In genomic region chr10:50067546-50068351, GRCh38 we compare ENCODE assay signal across 7 cellular contexts. TPM values are rescaled to one million over a fixed set of nuclear protein-coding genes. Genes with fewer than 3 reads are reported as not detected.
A peak's percentile ranks its signal among the peaks of the same experiment; 100 is the strongest.
DNase-seq lines count a peak whose midpoint lies in the region; ATAC-seq and TF ChIP-seq lines count a peak whose summit lies in the region.
"Not testable (repeated sequence)": the region's sequence is repeated elsewhere in the genome, so short reads cannot be mapped to it uniquely, and the experiment has no call there.

A gene with protein sequence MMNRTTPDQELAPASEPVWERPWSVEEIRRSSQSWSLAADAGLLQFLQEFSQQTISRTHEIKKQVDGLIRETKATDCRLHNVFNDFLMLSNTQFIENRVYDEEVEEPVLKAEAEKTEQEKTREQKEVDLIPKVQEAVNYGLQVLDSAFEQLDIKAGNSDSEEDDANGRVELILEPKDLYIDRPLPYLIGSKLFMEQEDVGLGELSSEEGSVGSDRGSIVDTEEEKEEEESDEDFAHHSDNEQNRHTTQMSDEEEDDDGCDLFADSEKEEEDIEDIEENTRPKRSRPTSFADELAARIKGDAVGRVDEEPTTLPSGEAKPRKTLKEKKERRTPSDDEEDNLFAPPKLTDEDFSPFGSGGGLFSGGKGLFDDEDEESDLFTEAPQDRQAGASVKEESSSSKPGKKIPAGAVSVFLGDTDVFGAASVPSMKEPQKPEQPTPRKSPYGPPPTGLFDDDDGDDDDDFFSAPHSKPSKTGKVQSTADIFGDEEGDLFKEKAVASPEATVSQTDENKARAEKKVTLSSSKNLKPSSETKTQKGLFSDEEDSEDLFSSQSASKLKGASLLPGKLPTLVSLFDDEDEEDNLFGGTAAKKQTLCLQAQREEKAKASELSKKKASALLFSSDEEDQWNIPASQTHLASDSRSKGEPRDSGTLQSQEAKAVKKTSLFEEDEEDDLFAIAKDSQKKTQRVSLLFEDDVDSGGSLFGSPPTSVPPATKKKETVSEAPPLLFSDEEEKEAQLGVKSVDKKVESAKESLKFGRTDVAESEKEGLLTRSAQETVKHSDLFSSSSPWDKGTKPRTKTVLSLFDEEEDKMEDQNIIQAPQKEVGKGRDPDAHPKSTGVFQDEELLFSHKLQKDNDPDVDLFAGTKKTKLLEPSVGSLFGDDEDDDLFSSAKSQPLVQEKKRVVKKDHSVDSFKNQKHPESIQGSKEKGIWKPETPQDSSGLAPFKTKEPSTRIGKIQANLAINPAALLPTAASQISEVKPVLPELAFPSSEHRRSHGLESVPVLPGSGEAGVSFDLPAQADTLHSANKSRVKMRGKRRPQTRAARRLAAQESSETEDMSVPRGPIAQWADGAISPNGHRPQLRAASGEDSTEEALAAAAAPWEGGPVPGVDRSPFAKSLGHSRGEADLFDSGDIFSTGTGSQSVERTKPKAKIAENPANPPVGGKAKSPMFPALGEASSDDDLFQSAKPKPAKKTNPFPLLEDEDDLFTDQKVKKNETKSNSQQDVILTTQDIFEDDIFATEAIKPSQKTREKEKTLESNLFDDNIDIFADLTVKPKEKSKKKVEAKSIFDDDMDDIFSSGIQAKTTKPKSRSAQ (N-terminal part only) (plus strand): TSS chr10:50067954. CDS start chr10:50068006, 52 bp downstream.

- peak; percentile 89 for ATAC-seq in GM18520 (IDR thresholded peaks at IDR 0.05; ENCODE audit: unreplicated experiment)
- peak; percentile 90 for ATAC-seq in HG03039 (IDR thresholded peaks at IDR 0.05; ENCODE audit: unreplicated experiment)
- peak; percentile 95 for ATAC-seq in body of pancreas

- peak; percentile 24 for DNase-seq in NCI-H2107 (lab: John Stamatoyannopoulos, UW)
- peak; percentile 92 for DNase-seq in UCSD-AML1 (lab: John Stamatoyannopoulos, UW; ENCODE audit: unreplicated experiment)
- peak; percentile 89 to 97 (median 96) for DNase-seq in body of pancreas
- peak; percentile 29 for DNase-seq in iPS DF 6.9 (ENCODE audit: low read depth, low spot score)
- DNase-seq in sigmoid colon: peak; percentile 98

- intact Hi-C loops in body of pancreas (cut with DNase I); sigmoid colon (cut with DNase I): not testable (repeated sequence)

- not testable (repeated sequence) for TF ChIP-seq EP300 in sigmoid colon (IDR thresholded peaks at IDR 0.05)

- not testable (repeated sequence) for TF ChIP-seq CTCF in body of pancreas (IDR thresholded peaks at IDR 0.05); sigmoid colon (IDR thresholded peaks at IDR 0.05)

- peak within 1 kb of the TSS in 3 of 4 donors; percentile 59 to 81 (median 66) for H3K27ac ChIP-seq in body of pancreas
- H3K27ac ChIP-seq in iPS DF 6.9 (ENCODE audit: low read length): not testable (repeated sequence)
- H3K27ac ChIP-seq in sigmoid colon: peak within 1 kb of the TSS; percentile 66 to 79 (median 77)

- H3K27me3 ChIP-seq in body of pancreas; iPS DF 6.9 (ENCODE audit: control insufficient read depth, insufficient read depth, low read length); sigmoid colon: not testable (repeated sequence)

- peak in 2 of 3 donors; percentile 48 to 71 for TF ChIP-seq POLR2A in body of pancreas (IDR thresholded peaks at IDR 0.05)
- not testable (repeated sequence) for TF ChIP-seq POLR2A in sigmoid colon (IDR thresholded peaks at IDR 0.05)

- H3K36me3 ChIP-seq in body of pancreas (replicated peaks in 1 of 2; ENCODE audit: insufficient read depth in 1 of 2, low read depth in 2 of 2); iPS DF 6.9 (ENCODE audit: control insufficient read depth, insufficient read depth, low read length); sigmoid colon: not testable (repeated sequence)

- H3K4me1 ChIP-seq in body of pancreas; iPS DF 6.9 (ENCODE audit: control insufficient read depth, insufficient read depth, low read length): not testable (repeated sequence)
- peaks cover 0 to 11% (median 0%) of the 10 kb centered on the region in 4 donors for H3K4me1 ChIP-seq in sigmoid colon

- H3K4me3 ChIP-seq in body of pancreas (peak within 1 kb of the TSS; percentile 56 to 99), iPS DF 6.9 (ENCODE audit: low read length) (peak within 1 kb of the TSS; percentile 67; the same call in 1 of the 2 replicates), sigmoid colon (peak within 1 kb of the TSS; percentile 58 to 89 (median 74))

- not testable (repeated sequence) for H3K9me3 ChIP-seq in body of pancreas; iPS DF 6.9 (ENCODE audit: control insufficient read depth, insufficient read depth, low read length); sigmoid colon

- 0% methylated on average over 54 of the region's 73 CpGs; no CpG with 5 or more reads in 1 of the 2 donors for WGBS in body of pancreas, 2 donors
- no CpG with 5 or more reads among the region's 73 CpGs for WGBS in iPS DF 6.9 (ENCODE audit: insufficient coverage, insufficient read length)
- WGBS in sigmoid colon, 2 donors: 0 to 1% methylated on average over 55 to 59 of the region's 73 CpGs

RNA-seq across cellular contexts. Expression of the gene that starts here (rescaled TPM):
- total RNA-seq in body of pancreas (10 to 100 TPM; 16.3 to 36.6 TPM), sigmoid colon (10 to 100 TPM; 26.7 to 38.5 (median 33.1) TPM)
- 10 to 100 TPM; 19.8 to 40.9 (median 22.0) TPM for polyA plus RNA-seq in sigmoid colon

Comparison
In these comparisons a context has a peak if more than half of its experiments do, and no peak if none do; other contexts are left out.
1. DNase-seq: peak in every context shown above with its lines; median percentile 98 in sigmoid colon; 96 in body of pancreas; 92 in UCSD-AML1; 29 in iPS DF 6.9; 24 in NCI-H2107.